Comparison of ENCODE assay signal across 18 cellular contexts in the genomic region with DNA sequence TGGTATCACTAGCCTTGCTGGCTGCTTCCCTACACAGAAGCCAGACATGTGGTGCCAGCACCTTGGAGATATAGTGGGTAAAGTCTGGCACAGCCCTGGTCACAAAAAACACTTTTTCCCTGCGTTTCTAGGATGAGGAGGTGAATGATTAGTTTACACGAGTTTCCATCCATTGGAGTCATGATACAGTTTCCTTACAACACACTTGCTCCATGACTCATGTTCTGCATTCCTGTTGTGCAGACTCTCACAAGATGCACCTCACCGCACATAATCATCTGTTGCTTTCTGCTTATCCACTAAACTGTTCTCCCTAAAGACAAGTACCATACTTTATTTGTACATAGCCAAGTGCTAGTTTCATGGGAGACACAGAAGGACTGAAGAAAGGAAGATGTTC.
A peak's percentile ranks its signal among the peaks of the same experiment; 100 is the strongest.
DNase-seq lines count a peak whose midpoint lies in the region; ATAC-seq and TF ChIP-seq lines count a peak whose summit lies in the region.
"Had no signal": no experiment of that assay in that cellular context is flagged by ENCODE, and none has a peak within 500 bp of the region (broad histone marks: within the 10 kb centered on the region; RNA-seq: fewer than 3 reads in every experiment).

No MANE protein-coding gene starts in this region.

- no peak overlapping the region for H3K4me3 ChIP-seq in epithelial cell of proximal tubule (ENCODE audit: low read depth, low read length)
- H3K4me3 ChIP-seq: BLaER1 treated with 17β-estradiol and CSF1 and Interleukin-3, amounts not matched to agents 10 nM and 100 nM; SJSA1; uterus had no signal

- in situ Hi-C loops in Caki2 (cut with HindIII; ENCODE audit: low pct_unique_long_range_greater_than_20kb, low sequenced_read_pairs), result no loop called here

- no peak for TF ChIP-seq CTCF in epithelial cell of proximal tubule (conservative IDR thresholded peaks at IDR 0.05; ENCODE audit: low read depth, low read length)

- ATAC-seq in GM21360 (IDR thresholded peaks at IDR 0.05; ENCODE audit: unreplicated experiment), result no peak
- ATAC-seq in HG02588 (IDR thresholded peaks at IDR 0.05; ENCODE audit: unreplicated experiment), result no peak
- ATAC-seq: left ventricle myocardium superior had no signal

- peak; percentile 66 for DNase-seq in Caki2 (ENCODE audit: low read depth)
- DNase-seq in NCI-H69 (lab: John Stamatoyannopoulos, UW), result peak; percentile 49
- peak; percentile 91 for DNase-seq in epithelial cell of proximal tubule (ENCODE audit: low read depth)
- peak; percentile 66 for DNase-seq in non-pigmented ciliary epithelial cell (ENCODE audit: low read depth)
- no peak for DNase-seq in germinal center (ENCODE audit: low spot score)
- DNase-seq in NCI-H1048 (lab: John Stamatoyannopoulos, UW), result no peak
- DNase-seq: activated CD4-positive, alpha-beta T cell treated with anti-CD3 and anti-CD28 coated beads, Interleukin-2, amount 50 U/mL, for 1 hour; activated naive CD8-positive, alpha-beta T cell treated with anti-CD3 and anti-CD28 coated beads for 36 hours; DMS53; hypothalamus; left ventricle myocardium superior; NCI-H1436 treated with DMSO at 0.1 percent for 48 hours; NCI-H510A treated with DMSO at 0.1 percent for 48 hours; uterus had no signal

Comparison
In these comparisons a context has a peak if more than half of its experiments do, and no peak if none do; other contexts are left out.
1. DNase-seq: peak in Caki2 (single experiment), NCI-H69 (single experiment), epithelial cell of proximal tubule (single experiment) and non-pigmented ciliary epithelial cell (single experiment); none in germinal center (single experiment) and NCI-H1048 (single experiment).